11 cellular contexts compared by ENCODE assay signal in the genomic region with DNA sequence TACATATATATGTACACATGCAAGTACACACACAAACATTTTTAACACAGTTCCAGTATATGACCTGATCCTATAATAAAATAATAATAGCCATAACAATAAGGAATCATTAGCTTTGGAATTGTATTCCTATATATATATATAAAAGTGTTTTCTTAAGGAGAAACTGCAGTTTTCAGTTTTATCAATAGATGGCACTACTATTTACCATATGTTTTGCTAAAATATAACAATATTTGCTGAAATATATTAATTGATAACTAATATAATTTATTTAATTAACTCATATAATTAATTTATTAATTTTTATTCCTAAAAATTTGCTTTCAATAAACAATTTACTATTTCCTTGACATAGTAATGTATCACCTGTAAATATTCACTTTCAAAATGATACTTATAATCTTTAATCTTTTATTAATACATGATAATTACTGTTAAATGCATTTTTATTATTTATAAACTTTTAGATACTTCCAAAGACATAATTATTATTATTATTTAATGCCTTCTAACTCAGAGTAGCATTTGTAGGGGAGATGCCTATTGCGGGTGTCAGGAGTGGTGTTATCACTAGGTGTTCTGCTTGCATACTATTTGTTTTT.
A peak's percentile ranks its signal among the peaks of the same experiment; 100 is the strongest.
DNase-seq lines count a peak whose midpoint lies in the region; TF ChIP-seq lines count a peak whose summit lies in the region.
"Had no signal": no experiment of that assay in that cellular context is flagged by ENCODE, and none has a peak within 500 bp of the region (broad histone marks: within the 10 kb centered on the region; RNA-seq: fewer than 3 reads in every experiment).

No MANE protein-coding gene starts in this region.

- TF ChIP-seq CTCF in LNCAP (IDR thresholded peaks at IDR 0.05) (peak; percentile 34), brain microvascular endothelial cell (IDR thresholded peaks at IDR 0.05; ENCODE audit: low read depth, low read length, missing control alignments) (peak; percentile 10)

- H3K4me2 ChIP-seq in mesenchymal stem cell (ENCODE audit: low read length, poor library complexity, severe bottlenecking), result no peak overlapping the region

- H3K27ac Mint-ChIP-seq in activated CD4-positive, alpha-beta T cell treated with anti-CD3 and anti-CD28 coated beads, Interleukin-2, amount 10 ng/mL, durations not matched to agents 24 days and 14 days, result no peak overlapping the region

- no peak overlapping the region for H3K9ac ChIP-seq in mesenchymal stem cell (ENCODE audit: low read length)

- H3K36me3 Mint-ChIP-seq in activated CD4-positive, alpha-beta T cell treated with anti-CD3 and anti-CD28 coated beads, Interleukin-2, amount 10 ng/mL, durations not matched to agents 24 days and 14 days (ENCODE audit: low read depth), result no peaks in the 10 kb centered on the region

- no peak overlapping the region for H3K4me3 ChIP-seq in brain microvascular endothelial cell (ENCODE audit: low read depth, low read length)
- no peak overlapping the region for H3K4me3 ChIP-seq in mesenchymal stem cell (ENCODE audit: insufficient read depth in 1 of 2, low read depth in 1 of 2, low read length in 2 of 2)

- H2BK5ac ChIP-seq in mesenchymal stem cell (ENCODE audit: low read depth, low read length, poor library complexity, severe bottlenecking), result no peak overlapping the region

- in situ Hi-C loops in brain microvascular endothelial cell (cut with HindIII; ENCODE audit: low pct_ligation_motif_present, low sequenced_read_pairs), result loop anchor here (25.0 kb wide), 1 partner anchor 598 kb away; a partner anchor contains a TSS

- no peak overlapping the region for H4K8ac ChIP-seq in mesenchymal stem cell (ENCODE audit: low read length)

- no peaks in the 10 kb centered on the region for H3K36me3 ChIP-seq in brain microvascular endothelial cell (replicated peaks)
- H3K36me3 ChIP-seq in mesenchymal stem cell (ENCODE audit: control insufficient read depth in 1 of 2, insufficient read depth in 2 of 2, low read depth in 1 of 2, low read length in 2 of 2), result no peaks in the 10 kb centered on the region

- intact Hi-C loops in activated CD4-positive, alpha-beta T cell treated with anti-CD3 and anti-CD28 coated beads, Interleukin-2, amount 10 ng/mL, durations not matched to agents 24 days and 14 days (cut with micrococcal nuclease), result no loop called here

- H2BK15ac ChIP-seq in mesenchymal stem cell (ENCODE audit: low read depth, poor library complexity, severe bottlenecking), result no peak overlapping the region

- no peak overlapping the region for H3K27ac ChIP-seq in brain microvascular endothelial cell
- H3K27ac ChIP-seq in mesenchymal stem cell (ENCODE audit: low read length, poor library complexity, severe bottlenecking), result no peak overlapping the region

- H3K4ac ChIP-seq in mesenchymal stem cell (ENCODE audit: low read depth in 1 of 2, low read length in 2 of 2), result no peak overlapping the region

- no peaks in the 10 kb centered on the region for H3K9me3 ChIP-seq in mesenchymal stem cell (ENCODE audit: control insufficient read depth, low read length)

- no peak overlapping the region for H2BK120ac ChIP-seq in mesenchymal stem cell (ENCODE audit: low read depth, low read length)

- no peaks in the 10 kb centered on the region for H3K4me1 ChIP-seq in mesenchymal stem cell (ENCODE audit: control insufficient read depth, insufficient read depth, low read depth, low read length)

- no peaks in the 10 kb centered on the region for H3K27me3 Mint-ChIP-seq in activated CD4-positive, alpha-beta T cell treated with anti-CD3 and anti-CD28 coated beads, Interleukin-2, amount 10 ng/mL, durations not matched to agents 24 days and 14 days
- H3K27me3 Mint-ChIP-seq: central memory CD8-positive, alpha-beta T cell had no signal

- H3K27me3 ChIP-seq in brain microvascular endothelial cell (replicated peaks) (no peaks in the 10 kb centered on the region), mesenchymal stem cell (ENCODE audit: control insufficient read depth in 1 of 2, insufficient read depth in 1 of 2, low read length in 2 of 2) (no peaks in the 10 kb centered on the region)

- no peaks in the 10 kb centered on the region for H3K9me3 Mint-ChIP-seq in activated CD4-positive, alpha-beta T cell treated with anti-CD3 and anti-CD28 coated beads, Interleukin-2, amount 10 ng/mL, durations not matched to agents 24 days and 14 days

- H3K79me1 ChIP-seq in mesenchymal stem cell (replicated peaks; ENCODE audit: low read length, poor library complexity, severe bottlenecking), result no peaks in the 10 kb centered on the region

- H3K4me1 Mint-ChIP-seq in activated CD4-positive, alpha-beta T cell treated with anti-CD3 and anti-CD28 coated beads, Interleukin-2, amount 10 ng/mL, durations not matched to agents 24 days and 14 days, result no peaks in the 10 kb centered on the region
- H3K4me1 Mint-ChIP-seq: central memory CD8-positive, alpha-beta T cell had no signal

- H3K23ac ChIP-seq in mesenchymal stem cell (ENCODE audit: low read length in 2 of 2), result no peak overlapping the region

- DNase-seq in DMS114 treated with DMSO at 0.1 percent for 48 hours (lab: John Stamatoyannopoulos, UW; ENCODE audit: unreplicated experiment) (peak; percentile 14), brain microvascular endothelial cell (no peak), mesenchymal stem cell (peak; percentile 18), AG08396 (ENCODE audit: low spot score) (no peak)
- no peak for DNase-seq in activated CD4-positive, alpha-beta T cell treated with anti-CD3 and anti-CD28 coated beads, Interleukin-2, amount 10 ng/mL, durations not matched to agents 24 days and 14 days
- no peak for DNase-seq in stimulated activated CD4-positive, alpha-beta T cell treated with anti-CD3 and anti-CD28 coated beads, Interleukin-15, amount 100 ng/mL, for 24 hours
- DNase-seq in stimulated activated naive CD4-positive, alpha-beta T cell (lab: John Stamatoyannopoulos, UW), result no peak
- DNase-seq: GDM1, T-helper 9 cell had no signal

- no peak overlapping the region for H2BK12ac ChIP-seq in mesenchymal stem cell (ENCODE audit: low read length in 2 of 2)

- no peak overlapping the region for H3K4me3 Mint-ChIP-seq in activated CD4-positive, alpha-beta T cell treated with anti-CD3 and anti-CD28 coated beads, Interleukin-2, amount 10 ng/mL, durations not matched to agents 24 days and 14 days
- H3K4me3 Mint-ChIP-seq: central memory CD8-positive, alpha-beta T cell had no signal

- H3K18ac ChIP-seq in mesenchymal stem cell (ENCODE audit: low read depth in 1 of 2, low read length in 2 of 2), result no peak overlapping the region

- no peak overlapping the region for H2AK5ac ChIP-seq in mesenchymal stem cell (ENCODE audit: low read length, severe bottlenecking)

- no peak overlapping the region for H4K91ac ChIP-seq in mesenchymal stem cell (ENCODE audit: low read length)

- WGBS in mesenchymal stem cell, result no CpG with 5 or more reads among the region's 1 CpG

- no peak overlapping the region for H3K14ac ChIP-seq in mesenchymal stem cell (ENCODE audit: low read length in 2 of 2)

- no peak overlapping the region for H2AFZ ChIP-seq in mesenchymal stem cell (ENCODE audit: low read depth, low read length)

Comparison
In these comparisons a context has a peak if more than half of its experiments do, and no peak if none do; other contexts are left out.
1. DNase-seq: peak in DMS114 treated with DMSO at 0.1 percent for 48 hours (single experiment) and mesenchymal stem cell (single experiment); none in brain microvascular endothelial cell (single experiment), AG08396 (single experiment), activated CD4-positive, alpha-beta T cell treated with anti-CD3 and anti-CD28 coated beads, Interleukin-2, amount 10 ng/mL, durations not matched to agents 24 days and 14 days (single experiment), stimulated activated CD4-positive, alpha-beta T cell treated with anti-CD3 and anti-CD28 coated beads, Interleukin-15, amount 100 ng/mL, for 24 hours (single experiment) and stimulated activated naive CD4-positive, alpha-beta T cell (0 of 6).